7 cellular contexts compared by ENCODE assay signal in the genomic region with DNA sequence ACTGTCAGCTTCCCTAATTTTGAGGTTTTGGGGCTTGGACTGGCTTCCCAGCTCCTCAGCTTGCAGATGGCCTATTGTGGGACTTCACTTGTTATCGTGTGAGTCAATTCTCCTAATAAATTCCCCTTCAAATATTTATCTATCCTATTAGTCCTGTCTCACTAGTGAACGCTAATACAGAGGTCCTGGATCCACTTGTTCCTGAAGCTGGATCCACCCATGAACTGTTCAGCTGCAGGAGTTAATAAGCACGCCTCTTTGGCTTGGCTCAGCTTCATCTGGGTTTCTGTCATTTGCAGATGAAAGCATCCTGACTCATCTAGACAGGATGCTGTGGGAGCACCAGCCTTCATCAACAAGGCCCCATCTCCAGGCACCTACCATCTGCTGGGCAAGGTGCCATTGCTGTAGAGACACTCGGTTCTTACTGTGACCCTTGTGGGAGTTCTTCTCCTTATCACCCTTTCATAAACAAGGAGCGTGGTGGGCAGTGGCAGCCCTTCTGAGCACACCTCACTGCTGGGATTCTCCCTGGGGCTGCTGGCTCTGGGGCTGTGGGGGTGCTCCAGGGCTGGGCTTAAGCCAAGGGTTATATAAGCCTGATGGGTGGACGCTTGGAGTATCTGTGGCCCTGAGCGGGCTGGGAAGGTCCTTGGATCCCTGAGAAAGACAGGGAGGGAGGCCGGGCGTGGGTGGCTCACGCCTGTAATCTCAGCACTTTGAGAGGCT. TPM values are rescaled to one million over a fixed set of nuclear protein-coding genes. Genes with fewer than 3 reads are reported as not detected.
DNase-seq lines count a peak whose midpoint lies in the region; ATAC-seq and TF ChIP-seq lines count a peak whose summit lies in the region.

No MANE protein-coding gene starts in this region.

- DNase-seq in MV-4-11 (lab: John Stamatoyannopoulos, UW) (peak; percentile 61), erythroblast (lab: John Stamatoyannopoulos, UW) (peak; percentile 86 to 87), NCI-H2029 (lab: John Stamatoyannopoulos, UW) (no peak), Calu3 (no peak), HuH-7 (ENCODE audit: low spot score) (no peak)
- DNase-seq in activated CD8-positive, alpha-beta T cell treated with anti-CD3 and anti-CD28 coated beads for 36 hours: peak; percentile 91
- peak; percentile 69 to 84 for DNase-seq in stimulated activated naive CD8-positive, alpha-beta T cell treated with anti-CD3 and anti-CD28 coated beads, Interleukin-15, amount 100 ng/mL, for 72 hours

- TF ChIP-seq CTCF in activated CD8-positive, alpha-beta T cell treated with anti-CD3 and anti-CD28 coated beads for 36 hours (IDR thresholded peaks at IDR 0.05): no peak
- no peak for TF ChIP-seq CTCF in Calu3 (IDR thresholded peaks at IDR 0.05; ENCODE audit: unreplicated experiment)

- H3K36me3 Mint-ChIP-seq in activated CD8-positive, alpha-beta T cell treated with anti-CD3 and anti-CD28 coated beads for 36 hours (ENCODE audit: low read depth): no peaks in the 10 kb centered on the region
- H3K36me3 Mint-ChIP-seq in Calu3 (ENCODE audit: insufficient read depth, unreplicated experiment): no peaks in the 10 kb centered on the region

- peak overlapping the region; percentile 99 for H3K27ac Mint-ChIP-seq in activated CD8-positive, alpha-beta T cell treated with anti-CD3 and anti-CD28 coated beads for 36 hours
- H3K27ac Mint-ChIP-seq in stimulated activated naive CD8-positive, alpha-beta T cell treated with anti-CD3 and anti-CD28 coated beads, Interleukin-15, amount 100 ng/mL, for 72 hours: peak overlapping the region; percentile 96 to 98
- no peak overlapping the region for H3K27ac Mint-ChIP-seq in Calu3 (ENCODE audit: unreplicated experiment)

- no peaks in the 10 kb centered on the region for H3K9me3 Mint-ChIP-seq in activated CD8-positive, alpha-beta T cell treated with anti-CD3 and anti-CD28 coated beads for 36 hours
- H3K9me3 Mint-ChIP-seq in stimulated activated naive CD8-positive, alpha-beta T cell treated with anti-CD3 and anti-CD28 coated beads, Interleukin-15, amount 100 ng/mL, for 72 hours: no peaks in the 10 kb centered on the region
- H3K9me3 Mint-ChIP-seq in Calu3 (ENCODE audit: low read depth, unreplicated experiment): no peaks in the 10 kb centered on the region

- TF ChIP-seq POLR2A in erythroblast (IDR thresholded peaks at IDR 0.05; ENCODE audit: low read length): peak; percentile 20

- H3K27me3 Mint-ChIP-seq in activated CD8-positive, alpha-beta T cell treated with anti-CD3 and anti-CD28 coated beads for 36 hours: no peaks in the 10 kb centered on the region
- H3K27me3 Mint-ChIP-seq in stimulated activated naive CD8-positive, alpha-beta T cell treated with anti-CD3 and anti-CD28 coated beads, Interleukin-15, amount 100 ng/mL, for 72 hours: no peaks in the 10 kb centered on the region
- H3K27me3 Mint-ChIP-seq in Calu3 (ENCODE audit: unreplicated experiment): peaks cover 66% of the 10 kb centered on the region

- CTCF ChIA-PET in activated CD8-positive, alpha-beta T cell treated with anti-CD3 and anti-CD28 coated beads for 36 hours (lab: Charles Lee): interaction anchor here (1.2 to 2.4 kb wide), 4 partner anchors 8 to 21 kb away, joined by 3 to 7 read pairs (median 4); no protein-coding TSS in a partner anchor
- CTCF ChIA-PET in Calu3 (lab: Charles Lee): no interaction called here

- intact Hi-C loops in activated CD8-positive, alpha-beta T cell treated with anti-CD3 and anti-CD28 coated beads for 36 hours (cut with micrococcal nuclease): loop anchor here (1.0 kb wide), 1 partner anchor 9 kb away; no protein-coding TSS in a partner anchor
- intact Hi-C loops in Calu3 (cut with micrococcal nuclease; ENCODE audit: unreplicated experiment): no loop called here

- H3K4me1 Mint-ChIP-seq in activated CD8-positive, alpha-beta T cell treated with anti-CD3 and anti-CD28 coated beads for 36 hours (ENCODE audit: low read depth): peaks cover 51% of the 10 kb centered on the region
- H3K4me1 Mint-ChIP-seq in stimulated activated naive CD8-positive, alpha-beta T cell treated with anti-CD3 and anti-CD28 coated beads, Interleukin-15, amount 100 ng/mL, for 72 hours: peaks cover 62% of the 10 kb centered on the region
- no peaks in the 10 kb centered on the region for H3K4me1 Mint-ChIP-seq in Calu3 (ENCODE audit: low read depth, unreplicated experiment)

- POLR2A ChIA-PET in activated CD8-positive, alpha-beta T cell treated with anti-CD3 and anti-CD28 coated beads for 36 hours (lab: Charles Lee): interaction anchor here (0.6 to 2.0 kb wide), 10 partner anchors 13 to 1338 kb away, joined by 3 to 9 read pairs (median 4); no protein-coding TSS in a partner anchor

- BruUV-seq in Calu3 (replicated peaks; lab: Mats Ljungman, UMichigan): no TSS peak

- ATAC-seq in activated CD8-positive, alpha-beta T cell treated with anti-CD3 and anti-CD28 coated beads for 36 hours: peak; percentile 86
- ATAC-seq in stimulated activated naive CD8-positive, alpha-beta T cell treated with anti-CD3 and anti-CD28 coated beads, Interleukin-15, amount 100 ng/mL, for 72 hours: peak; percentile 96

- peak overlapping the region; percentile 38 for H3K4me3 Mint-ChIP-seq in activated CD8-positive, alpha-beta T cell treated with anti-CD3 and anti-CD28 coated beads for 36 hours
- H3K4me3 Mint-ChIP-seq in stimulated activated naive CD8-positive, alpha-beta T cell treated with anti-CD3 and anti-CD28 coated beads, Interleukin-15, amount 100 ng/mL, for 72 hours: peak overlapping the region; percentile 76 to 80
- no peak overlapping the region for H3K4me3 Mint-ChIP-seq in Calu3 (ENCODE audit: low read depth, unreplicated experiment)

RNA-seq across cellular contexts. Expression of gene LAT, which starts 23.2 kb away (rescaled TPM):
- total RNA-seq in activated CD8-positive, alpha-beta T cell treated with anti-CD3 and anti-CD28 coated beads for 36 hours: 100 to 1,000 TPM; 193 to 206 TPM
- total RNA-seq in Calu3 (2022): 9.7 and 11.3 TPM in 2 replicates

RNA-seq across cellular contexts. Expression of gene SPNS1, which starts 33.5 kb away (rescaled TPM):
- total RNA-seq in activated CD8-positive, alpha-beta T cell treated with anti-CD3 and anti-CD28 coated beads for 36 hours: 10 to 100 TPM; 14.6 to 18.2 TPM
- 44.8 and 50.0 TPM in 2 replicates for total RNA-seq in Calu3 (2022)

RNA-seq across cellular contexts. Expression of gene NFATC2IP, which starts 57.3 kb away (rescaled TPM):
- total RNA-seq in activated CD8-positive, alpha-beta T cell treated with anti-CD3 and anti-CD28 coated beads for 36 hours: 10 to 100 TPM; 63.8 to 71.8 TPM
- total RNA-seq in Calu3 (2022): 91.0 and 92.3 TPM in 2 replicates

Comparison
In these comparisons a context has a peak if more than half of its experiments do, and no peak if none do; other contexts are left out.
1. DNase-seq: peak in MV-4-11 (single experiment), activated CD8-positive, alpha-beta T cell treated with anti-CD3 and anti-CD28 coated beads for 36 hours (single experiment), erythroblast (2 of 2) and stimulated activated naive CD8-positive, alpha-beta T cell treated with anti-CD3 and anti-CD28 coated beads, Interleukin-15, amount 100 ng/mL, for 72 hours (2 of 2); none in NCI-H2029 (single experiment), Calu3 (single experiment) and HuH-7 (single experiment).
2. RNA of gene LAT, which starts 23.2 kb away (total RNA-seq): 193 to 206 TPM in activated CD8-positive, alpha-beta T cell treated with anti-CD3 and anti-CD28 coated beads for 36 hours; 9.7 to 11.3 TPM in Calu3; every median in the first group is over 10 times any median in the second.